In the genomic region with DNA sequence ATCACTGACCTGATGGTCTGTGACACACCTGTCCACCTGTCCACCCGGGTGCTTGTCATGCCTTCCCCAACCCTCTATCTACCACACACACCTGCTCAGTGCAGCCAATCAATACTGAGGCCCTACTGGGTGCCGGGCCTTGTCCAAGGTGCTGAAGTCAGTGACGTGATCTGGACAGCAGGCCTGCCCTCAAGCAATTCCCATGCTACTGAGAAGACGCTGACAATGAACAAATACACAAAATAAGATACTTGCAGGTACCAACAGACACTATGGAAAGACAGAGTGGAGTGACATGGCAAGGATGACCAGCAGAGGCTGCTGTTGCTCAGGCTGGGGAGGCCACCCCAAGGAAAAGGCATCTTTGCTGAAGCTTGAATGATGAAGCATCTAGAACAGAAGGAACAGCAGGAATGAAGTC, we compare ENCODE assay signal across 8 cellular contexts. TPM values are rescaled to one million over a fixed set of nuclear protein-coding genes. Genes with fewer than 3 reads are reported as not detected.
DNase-seq lines count a peak whose midpoint lies in the region; ATAC-seq and TF ChIP-seq lines count a peak whose summit lies in the region.

No MANE protein-coding gene starts in this region.

- TF ChIP-seq CTCF in HL-60 (IDR thresholded peaks at IDR 0.05; ENCODE audit: insufficient read depth, low read length) (peak; percentile 57), adrenal gland (IDR thresholded peaks at IDR 0.05) (peak; percentile 17 to 65 (median 54))

- H3K9me3 ChIP-seq in adrenal gland (replicated peaks in 1 of 3) = no peaks in the 10 kb centered on the region

- DNase-seq in DMS53 (lab: John Stamatoyannopoulos, UW) (peak; percentile 57), HL-60 (ENCODE audit: low read depth in 1 of 2, low spot score in 1 of 2) (peak in 1 of 2 experiments; percentile 13), adrenal gland (peak in 2 of 7 donors; percentile 18 to 24), ureter (ENCODE audit: low spot score) (no peak), Right ventricle myocardium inferior (ENCODE audit: missing footprints) (no peak)

- TF ChIP-seq POLR2A in adrenal gland (IDR thresholded peaks at IDR 0.05) = no peak

- H3K27me3 ChIP-seq in HL-60 (ENCODE audit: insufficient read depth, poor library complexity, severe bottlenecking) (no peaks in the 10 kb centered on the region), adrenal gland (no peaks in the 10 kb centered on the region), layer of hippocampus (ENCODE audit: control insufficient read depth, insufficient read depth, low read length) (no peaks in the 10 kb centered on the region)

- ATAC-seq in GM18909 (IDR thresholded peaks at IDR 0.05; ENCODE audit: poor library complexity, unreplicated experiment) (no peak), Right ventricle myocardium inferior (no peak), GM21390 (IDR thresholded peaks at IDR 0.05; ENCODE audit: unreplicated experiment) (no peak)

- H3K27ac ChIP-seq in HL-60 (replicated peaks) = no peak overlapping the region
- H3K27ac ChIP-seq in adrenal gland = no peak overlapping the region
- peak overlapping the region; percentile 54 for H3K27ac ChIP-seq in layer of hippocampus (ENCODE audit: low read depth, low read length)

- peaks cover 0 to 26% of the 10 kb centered on the region in 2 donors for H3K36me3 ChIP-seq in adrenal gland (replicated peaks in 1 of 2)

- 75 to 100% (median 79%) methylated on average over 3 to 4 of the region's 4 CpGs for WGBS in adrenal gland, 4 donors

- no peaks in the 10 kb centered on the region for H3K4me1 ChIP-seq in adrenal gland (replicated peaks in 1 of 2)

- no peak overlapping the region for H3K4me3 ChIP-seq in HL-60 (replicated peaks; ENCODE audit: insufficient read depth, low read length)
- H3K4me3 ChIP-seq in adrenal gland = no peak overlapping the region

- intact Hi-C loops in adrenal gland (cut with DNase I) = no loop called here
- intact Hi-C loops in Right ventricle myocardium inferior (cut with DNase I) = no loop called here

RNA-seq across cellular contexts. Expression of a gene that starts 21.2 kb away (rescaled TPM):
- 10 to 100 TPM; 31.8 to 79.7 (median 59.7) TPM for total RNA-seq in adrenal gland
- 100 to 1,000 TPM in 1 of 3 donors, 10 to 100 TPM in 2; 34.8 to 138 (median 41.1) TPM for polyA plus RNA-seq in adrenal gland
- 26.6 TPM for total RNA-seq in ureter
- total RNA-seq in Right ventricle myocardium inferior = 200 TPM

RNA-seq across cellular contexts. Expression of a gene that starts 29.8 kb away (rescaled TPM):
- total RNA-seq in adrenal gland (not detected), ureter (1.1 TPM), Right ventricle myocardium inferior (0.92 TPM)
- under 1 TPM in 1 of 3 donors, not detected in 2; 0.30 TPM for polyA plus RNA-seq in adrenal gland

RNA-seq across cellular contexts. Expression of a gene that starts 56.4 kb away (rescaled TPM):
- total RNA-seq in adrenal gland = 10 to 100 TPM; 11.5 to 49.5 (median 27.1) TPM
- 10 to 100 TPM; 12.4 to 38.0 (median 30.0) TPM for polyA plus RNA-seq in adrenal gland
- total RNA-seq in ureter = 56.7 TPM
- 36.1 TPM for total RNA-seq in Right ventricle myocardium inferior
